In the genomic region with DNA sequence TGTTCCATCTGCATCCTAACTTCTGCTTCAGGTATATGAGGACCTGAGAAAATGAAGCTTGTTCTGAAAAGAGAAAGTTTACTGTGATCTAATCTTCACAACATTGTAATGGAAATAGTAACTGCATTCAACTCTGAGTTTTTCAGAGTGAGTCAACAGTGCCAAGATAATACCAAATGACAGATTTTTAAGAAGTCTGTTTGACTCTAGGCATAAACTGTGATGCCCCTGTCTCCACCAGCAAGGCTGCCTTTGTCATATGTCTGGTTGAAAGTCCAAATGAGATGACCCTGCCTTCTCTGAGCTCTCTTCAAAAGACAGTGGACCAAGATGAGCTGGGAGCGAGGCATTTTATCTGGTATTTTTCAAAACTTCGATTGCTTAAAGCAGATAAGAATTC, we compare ENCODE assay signal across 19 cellular contexts. TPM values are rescaled to one million over a fixed set of nuclear protein-coding genes. Genes with fewer than 3 reads are reported as not detected.
DNase-seq lines count a peak whose midpoint lies in the region; ATAC-seq and TF ChIP-seq lines count a peak whose summit lies in the region.
"Had no signal": no experiment of that assay in that cellular context is flagged by ENCODE, and none has a peak within 500 bp of the region (broad histone marks: within the 10 kb centered on the region; RNA-seq: fewer than 3 reads in every experiment).

No MANE protein-coding gene starts in this region.

- H3K9me3 ChIP-seq in SK-N-MC (ENCODE audit: low read depth, low read length) (peaks cover 8% of the 10 kb centered on the region; the same call in 1 of the 2 replicates), neutrophil (no peaks in the 10 kb centered on the region)

- intact Hi-C loops in activated CD8-positive, alpha-beta T cell treated with anti-CD3 and anti-CD28 coated beads for 36 hours (cut with micrococcal nuclease): no loop called here

- H3K27me3 ChIP-seq in neutrophil: no peaks in the 10 kb centered on the region
- H3K27me3 ChIP-seq: BLaER1 treated with 17β-estradiol and CSF1 and Interleukin-3, amounts not matched to agents 10 nM and 100 nM had no signal

- H3K4me3 Mint-ChIP-seq in activated CD8-positive, alpha-beta T cell treated with anti-CD3 and anti-CD28 coated beads for 36 hours: peak overlapping the region; percentile 10
- H3K4me3 Mint-ChIP-seq in activated CD8-positive, alpha-beta T cell treated with anti-CD3 and anti-CD28 coated beads, Interleukin-2, amount 10 ng/mL, durations not matched to agents 7 days and 5 days: no peak overlapping the region
- H3K4me3 Mint-ChIP-seq in activated T-helper 17 cell treated with anti-CD3 and anti-CD28 coated beads, Interleukin-2, amount 50 U/mL, for 72 hours: peak overlapping the region; percentile 39
- H3K4me3 Mint-ChIP-seq: CD8-positive, alpha-beta memory T cell had no signal

- peak overlapping the region; percentile 94 for H3K27ac Mint-ChIP-seq in activated CD8-positive, alpha-beta T cell treated with anti-CD3 and anti-CD28 coated beads for 36 hours
- H3K27ac Mint-ChIP-seq in activated CD8-positive, alpha-beta T cell treated with anti-CD3 and anti-CD28 coated beads, Interleukin-2, amount 10 ng/mL, durations not matched to agents 7 days and 5 days: no peak overlapping the region
- H3K27ac Mint-ChIP-seq in activated T-helper 17 cell treated with anti-CD3 and anti-CD28 coated beads, Interleukin-2, amount 50 U/mL, for 72 hours: peak overlapping the region; percentile 76
- H3K27ac Mint-ChIP-seq: CD8-positive, alpha-beta memory T cell had no signal

- H3K36me3 Mint-ChIP-seq in activated CD8-positive, alpha-beta T cell treated with anti-CD3 and anti-CD28 coated beads for 36 hours (ENCODE audit: low read depth): peaks cover 52% of the 10 kb centered on the region
- peaks cover 18% of the 10 kb centered on the region for H3K36me3 Mint-ChIP-seq in activated CD8-positive, alpha-beta T cell treated with anti-CD3 and anti-CD28 coated beads, Interleukin-2, amount 10 ng/mL, durations not matched to agents 7 days and 5 days (ENCODE audit: low read depth)
- H3K36me3 Mint-ChIP-seq in activated T-helper 17 cell treated with anti-CD3 and anti-CD28 coated beads, Interleukin-2, amount 50 U/mL, for 72 hours (ENCODE audit: low read depth): peaks cover 54% of the 10 kb centered on the region

- H3K4me1 Mint-ChIP-seq in activated CD8-positive, alpha-beta T cell treated with anti-CD3 and anti-CD28 coated beads for 36 hours (ENCODE audit: low read depth): peaks cover 68% of the 10 kb centered on the region
- H3K4me1 Mint-ChIP-seq in activated CD8-positive, alpha-beta T cell treated with anti-CD3 and anti-CD28 coated beads, Interleukin-2, amount 10 ng/mL, durations not matched to agents 7 days and 5 days (ENCODE audit: low read depth): peaks cover 4% of the 10 kb centered on the region
- peaks cover 11% of the 10 kb centered on the region for H3K4me1 Mint-ChIP-seq in activated T-helper 17 cell treated with anti-CD3 and anti-CD28 coated beads, Interleukin-2, amount 50 U/mL, for 72 hours

- peak; percentile 59 for ATAC-seq in activated CD8-positive, alpha-beta T cell treated with anti-CD3 and anti-CD28 coated beads for 36 hours
- ATAC-seq in activated CD8-positive, alpha-beta T cell treated with anti-CD3 and anti-CD28 coated beads, Interleukin-2, amount 10 ng/mL, durations not matched to agents 7 days and 5 days: no peak
- peak; percentile 81 for ATAC-seq in activated T-helper 17 cell treated with anti-CD3 and anti-CD28 coated beads, Interleukin-2, amount 50 U/mL, for 72 hours (replicated peaks)
- no peak for ATAC-seq in HG03196 (IDR thresholded peaks at IDR 0.05; ENCODE audit: unreplicated experiment)
- ATAC-seq: PC-3 had no signal

- CTCF ChIA-PET in activated CD8-positive, alpha-beta T cell treated with anti-CD3 and anti-CD28 coated beads for 36 hours (lab: Charles Lee): interaction anchor here (0.7 to 2.5 kb wide), 6 partner anchors 10 to 178 kb away, joined by 3 to 19 read pairs (median 4); no protein-coding TSS in a partner anchor
- CTCF ChIA-PET in activated CD8-positive, alpha-beta T cell treated with anti-CD3 and anti-CD28 coated beads, Interleukin-2, amount 10 ng/mL, durations not matched to agents 7 days and 5 days (lab: Charles Lee): interaction anchor here (2.1 kb wide), 1 partner anchor 24 kb away, joined by 13 read pairs; no protein-coding TSS in a partner anchor

- peaks cover 58 to 59% of the 10 kb centered on the region in 2 experiments for H3K4me1 ChIP-seq in neutrophil (ENCODE audit: control insufficient read depth in 1 of 2, insufficient read depth in 1 of 2, low read depth in 1 of 2, low read length in 1 of 2)

- H3K27me3 Mint-ChIP-seq in activated CD8-positive, alpha-beta T cell treated with anti-CD3 and anti-CD28 coated beads for 36 hours: no peaks in the 10 kb centered on the region
- no peaks in the 10 kb centered on the region for H3K27me3 Mint-ChIP-seq in activated CD8-positive, alpha-beta T cell treated with anti-CD3 and anti-CD28 coated beads, Interleukin-2, amount 10 ng/mL, durations not matched to agents 7 days and 5 days (ENCODE audit: low read depth)
- no peaks in the 10 kb centered on the region for H3K27me3 Mint-ChIP-seq in activated T-helper 17 cell treated with anti-CD3 and anti-CD28 coated beads, Interleukin-2, amount 50 U/mL, for 72 hours

- H3K36me3 ChIP-seq in SK-N-MC (ENCODE audit: insufficient read depth, low read length) (no peaks in the 10 kb centered on the region), neutrophil (no peaks in the 10 kb centered on the region)
- H3K36me3 ChIP-seq: BLaER1 treated with 17β-estradiol and CSF1 and Interleukin-3, amounts not matched to agents 10 nM and 100 nM had no signal

- H3K9me3 Mint-ChIP-seq in activated CD8-positive, alpha-beta T cell treated with anti-CD3 and anti-CD28 coated beads for 36 hours: peaks cover 39% of the 10 kb centered on the region
- H3K9me3 Mint-ChIP-seq in activated CD8-positive, alpha-beta T cell treated with anti-CD3 and anti-CD28 coated beads, Interleukin-2, amount 10 ng/mL, durations not matched to agents 7 days and 5 days (ENCODE audit: insufficient read depth): peaks cover 20% of the 10 kb centered on the region
- peaks cover 10% of the 10 kb centered on the region for H3K9me3 Mint-ChIP-seq in activated T-helper 17 cell treated with anti-CD3 and anti-CD28 coated beads, Interleukin-2, amount 50 U/mL, for 72 hours

- POLR2A ChIA-PET in activated CD8-positive, alpha-beta T cell treated with anti-CD3 and anti-CD28 coated beads for 36 hours (lab: Charles Lee): no interaction called here
- POLR2A ChIA-PET in activated CD8-positive, alpha-beta T cell treated with anti-CD3 and anti-CD28 coated beads, Interleukin-2, amount 10 ng/mL, durations not matched to agents 7 days and 5 days (lab: Charles Lee): no interaction called here

- no peak overlapping the region for H3K9ac ChIP-seq in SK-N-MC (ENCODE audit: insufficient read length)
- H3K9ac ChIP-seq: BLaER1 treated with 17β-estradiol and CSF1 and Interleukin-3, amounts not matched to agents 10 nM and 100 nM had no signal

- no peak for TF ChIP-seq CTCF in activated CD8-positive, alpha-beta T cell treated with anti-CD3 and anti-CD28 coated beads for 36 hours (IDR thresholded peaks at IDR 0.05)
- TF ChIP-seq CTCF in neutrophil (IDR thresholded peaks at IDR 0.05): no peak

- H3K4me3 ChIP-seq in SK-N-MC (no peak overlapping the region), neutrophil (ENCODE audit: low read depth in 1 of 2, low read length in 1 of 2) (no peak overlapping the region)
- H3K4me3 ChIP-seq: BLaER1 treated with 17β-estradiol and CSF1 and Interleukin-3, amounts not matched to agents 10 nM and 100 nM had no signal

- H3K27ac ChIP-seq in SK-N-MC: 0 out of 2 replicates have a peak overlapping the region, but pooled peaks have one; percentile 56
- H3K27ac ChIP-seq in neutrophil: peak overlapping the region; percentile 1
- H3K27ac ChIP-seq: BLaER1 treated with 17β-estradiol and CSF1 and Interleukin-3, amounts not matched to agents 10 nM and 100 nM had no signal

- peak; percentile 50 for DNase-seq in activated CD8-positive, alpha-beta T cell treated with anti-CD3 and anti-CD28 coated beads for 36 hours
- no peak for DNase-seq in activated CD8-positive, alpha-beta T cell treated with anti-CD3 and anti-CD28 coated beads, Interleukin-2, amount 10 ng/mL, durations not matched to agents 7 days and 5 days
- DNase-seq in SK-N-MC (ENCODE audit: low read depth, low spot score) (no peak), COR-L47 (lab: John Stamatoyannopoulos, UW) (no peak)
- DNase-seq: CD8-positive, alpha-beta memory T cell; DMS79; MM.1S; NCI-H1092 treated with DMSO at 0.1 percent for 48 hours; NCI-H146; NCI-H2029 treated with DMSO at 0.1 percent for 48 hours; NCI-H2171; NCI-H526; PC-3; RPMI8226 had no signal

RNA-seq across cellular contexts. Expression of a gene that starts 44.8 kb away (rescaled TPM):
- total RNA-seq in activated CD8-positive, alpha-beta T cell treated with anti-CD3 and anti-CD28 coated beads for 36 hours: 10 to 100 TPM; 25.8 to 26.1 TPM
- total RNA-seq in activated CD8-positive, alpha-beta T cell treated with anti-CD3 and anti-CD28 coated beads, Interleukin-2, amount 10 ng/mL, durations not matched to agents 7 days and 5 days: 1 to 10 TPM in 1 of 2 experiments, under 1 TPM in 1; 0.86 to 1.4 TPM
- total RNA-seq in activated T-helper 17 cell treated with anti-CD3 and anti-CD28 coated beads, Interleukin-2, amount 50 U/mL, for 72 hours: 1 to 10 TPM; 1.4 to 7.1 TPM

RNA-seq across cellular contexts. Expression of a gene that starts 45.7 kb away (rescaled TPM):
- 1 to 10 TPM; 8.5 to 9.0 TPM for total RNA-seq in activated CD8-positive, alpha-beta T cell treated with anti-CD3 and anti-CD28 coated beads for 36 hours
- 10 to 100 TPM; 14.3 to 15.2 TPM for total RNA-seq in activated CD8-positive, alpha-beta T cell treated with anti-CD3 and anti-CD28 coated beads, Interleukin-2, amount 10 ng/mL, durations not matched to agents 7 days and 5 days
- 1 to 10 TPM; 2.9 to 4.8 TPM for total RNA-seq in activated T-helper 17 cell treated with anti-CD3 and anti-CD28 coated beads, Interleukin-2, amount 50 U/mL, for 72 hours
- total RNA-seq: LHCN-M2 had no signal

Comparison
In these comparisons a context has a peak if more than half of its experiments do, and no peak if none do; other contexts are left out.
1. ATAC-seq: peak in activated CD8-positive, alpha-beta T cell treated with anti-CD3 and anti-CD28 coated beads for 36 hours (single experiment) and activated T-helper 17 cell treated with anti-CD3 and anti-CD28 coated beads, Interleukin-2, amount 50 U/mL, for 72 hours (single experiment); none in activated CD8-positive, alpha-beta T cell treated with anti-CD3 and anti-CD28 coated beads, Interleukin-2, amount 10 ng/mL, durations not matched to agents 7 days and 5 days (single experiment) and HG03196 (single experiment).